ENCODE assay signal across 6 cellular contexts in the genomic region with DNA sequence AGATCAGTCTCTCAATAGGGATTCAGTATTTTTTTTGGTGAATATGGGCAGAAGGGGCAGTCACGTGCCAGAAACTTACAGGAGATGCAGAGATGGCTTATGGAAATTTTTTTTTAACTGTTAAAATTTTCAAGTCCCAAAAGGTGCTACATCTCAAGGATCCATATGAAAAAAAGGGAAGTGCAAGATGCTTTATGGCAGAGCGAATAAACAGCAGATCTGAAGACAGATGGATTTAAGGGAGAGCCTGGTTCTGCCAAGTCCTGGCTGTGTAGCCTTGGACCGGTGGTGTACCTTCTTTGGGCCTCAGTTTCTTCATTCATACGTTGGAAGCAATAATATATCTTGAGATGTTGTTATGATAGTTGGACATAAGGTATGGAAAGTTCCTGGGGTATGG.
"Had no signal": no experiment of that assay in that cellular context is flagged by ENCODE, and none has a peak within 500 bp of the region (broad histone marks: within the 10 kb centered on the region; RNA-seq: fewer than 3 reads in every experiment).

No MANE protein-coding gene starts in this region.

- H3K4me3 ChIP-seq: GM12878 had no signal

- ATAC-seq: GM12878 had no signal

- FAIRE-seq: GM12878, GM12892, GM18507, GM19239 had no signal

- DNase-seq: GDM1, GF-D8 had no signal
